9 cellular contexts compared by ENCODE assay signal in the genomic region with DNA sequence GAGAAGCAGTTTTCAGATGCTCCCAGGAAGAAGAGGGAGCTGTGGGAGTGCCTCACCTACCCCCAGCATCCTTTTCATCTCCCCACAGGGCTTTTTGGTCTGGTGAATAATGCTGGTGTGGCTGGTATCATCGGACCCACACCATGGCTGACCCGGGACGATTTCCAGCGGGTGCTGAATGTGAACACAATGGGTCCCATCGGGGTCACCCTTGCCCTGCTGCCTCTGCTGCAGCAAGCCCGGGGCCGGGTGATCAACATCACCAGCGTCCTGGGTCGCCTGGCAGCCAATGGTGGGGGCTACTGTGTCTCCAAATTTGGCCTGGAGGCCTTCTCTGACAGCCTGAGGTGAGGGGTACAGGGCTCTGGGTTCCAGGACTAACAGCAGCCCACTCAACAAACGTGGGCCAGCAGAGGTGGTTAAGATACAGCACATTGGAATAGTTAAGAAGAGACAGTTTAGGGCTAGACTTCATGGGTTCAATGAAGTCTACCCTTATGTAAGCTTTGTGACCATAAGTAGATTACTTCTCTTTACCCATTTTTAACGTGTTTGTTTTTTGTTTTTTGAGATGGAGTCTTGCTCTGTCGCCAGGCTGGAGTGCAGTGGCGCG. TPM values are rescaled to one million over a fixed set of nuclear protein-coding genes. Genes with fewer than 3 reads are reported as not detected.
DNase-seq lines count a peak whose midpoint lies in the region; ATAC-seq and TF ChIP-seq lines count a peak whose summit lies in the region.
"Had no signal": no experiment of that assay in that cellular context is flagged by ENCODE, and none has a peak within 500 bp of the region (broad histone marks: within the 10 kb centered on the region; RNA-seq: fewer than 3 reads in every experiment).

No MANE protein-coding gene starts in this region.

- DNase-seq in SK-N-SH (no peak), colonic mucosa (peak; percentile 29), neural crest cell (ENCODE audit: low read depth, low spot score) (no peak), tibial nerve (ENCODE audit: low spot score in 2 of 2) (no peak), retina (no peak), glutamatergic neuron (no peak)
- DNase-seq: activated CD4-positive, alpha-beta T cell treated with anti-CD3 and anti-CD28 coated beads for 36 hours had no signal

- H3K27ac Mint-ChIP-seq in neural crest cell (ENCODE audit: unreplicated experiment) (no peak overlapping the region), glutamatergic neuron (ENCODE audit: unreplicated experiment) (no peak overlapping the region)
- H3K27ac Mint-ChIP-seq: activated CD4-positive, alpha-beta T cell treated with anti-CD3 and anti-CD28 coated beads for 36 hours had no signal

- no peaks in the 10 kb centered on the region for H3K9me3 Mint-ChIP-seq in neural crest cell
- peaks cover 3% of the 10 kb centered on the region for H3K9me3 Mint-ChIP-seq in glutamatergic neuron (ENCODE audit: unreplicated experiment)

- H3K36me3 ChIP-seq in SK-N-SH (replicated peaks in 1 of 2; ENCODE audit: control insufficient read depth in 1 of 2, insufficient read depth in 2 of 2, low read length in 1 of 2) (peaks cover 29 to 36% of the 10 kb centered on the region in 2 experiments), colonic mucosa (no peaks in the 10 kb centered on the region), tibial nerve (peaks cover 0 to 44% (median 6%) of the 10 kb centered on the region in 3 donors)

- H3K4me3 Mint-ChIP-seq in neural crest cell (peak overlapping the region; percentile 38), glutamatergic neuron (ENCODE audit: unreplicated experiment) (no peak overlapping the region)
- H3K4me3 Mint-ChIP-seq: activated CD4-positive, alpha-beta T cell treated with anti-CD3 and anti-CD28 coated beads for 36 hours had no signal

- H3K27ac ChIP-seq in SK-N-SH (ENCODE audit: low read depth in 2 of 2, low read length in 1 of 2) (peak overlapping the region; percentile 56 to 74; a peak in 3 of 4 replicates), colonic mucosa (peak overlapping the region; percentile 99), tibial nerve (peak overlapping the region in 3 of 4 donors; percentile 89 to 94 (median 93))

- H2AFZ ChIP-seq in SK-N-SH (ENCODE audit: low read depth), result no peak overlapping the region

- POLR2A ChIA-PET in SK-N-SH (lab: Yijun Ruan, JAX), result interaction anchor here (1.4 to 1.7 kb wide), 2 partner anchors 8 to 16 kb away, joined by 4 to 6 read pairs; no protein-coding TSS in a partner anchor

- peaks cover 25 to 36% of the 10 kb centered on the region in 2 experiments for H3K4me1 ChIP-seq in SK-N-SH (ENCODE audit: control insufficient read depth in 1 of 2, insufficient read depth in 2 of 2, low read depth in 1 of 2, low read length in 1 of 2)
- peaks cover 48% of the 10 kb centered on the region for H3K4me1 ChIP-seq in colonic mucosa
- H3K4me1 ChIP-seq in tibial nerve, result peaks cover 0 to 94% (median 70%) of the 10 kb centered on the region in 4 donors

- WGBS in SK-N-SH (ENCODE audit: low lambda C conversion rate), result 87% methylated on average over 11 of the region's 14 CpGs
- 40 to 41% methylated on average over 11 to 14 of the region's 14 CpGs for WGBS in tibial nerve, 2 donors

- no peak; the same call in 2 of the 3 replicates for ATAC-seq in SK-N-SH treated with all-trans-retinoic acid at 6 μM for 48 hours
- ATAC-seq in GM18520 (IDR thresholded peaks at IDR 0.05; ENCODE audit: unreplicated experiment), result no peak
- ATAC-seq: activated CD4-positive, alpha-beta T cell treated with anti-CD3 and anti-CD28 coated beads for 36 hours had no signal

- no peak for TF ChIP-seq RAD21 in SK-N-SH (IDR thresholded peaks at IDR 0.05; ENCODE audit: low read length)

- H3K9ac ChIP-seq in SK-N-SH (no peak overlapping the region), colonic mucosa (ENCODE audit: low read depth in 2 of 2, low read length in 2 of 2) (peak overlapping the region in 1 of 2 donors; percentile 91)

- intact Hi-C loops in colonic mucosa (cut with DNase I), result loop anchor here (5.0 kb wide), 2 partner anchors 39 to 59 kb away; a partner anchor contains a TSS

- peaks cover 36% of the 10 kb centered on the region for H4K20me1 ChIP-seq in SK-N-SH (ENCODE audit: insufficient read depth)

- no peak for TF ChIP-seq CTCF in SK-N-SH (IDR thresholded peaks at IDR 0.05)
- TF ChIP-seq CTCF in colonic mucosa (IDR thresholded peaks at IDR 0.05), result no peak
- no peak for TF ChIP-seq CTCF in neural crest cell (conservative IDR thresholded peaks at IDR 0.05)
- TF ChIP-seq CTCF in tibial nerve (IDR thresholded peaks at IDR 0.05), result no peak
- no peak for TF ChIP-seq CTCF in glutamatergic neuron (IDR thresholded peaks at IDR 0.05; ENCODE audit: partially characterized antibody, unreplicated experiment)

- H3K36me3 Mint-ChIP-seq in neural crest cell (ENCODE audit: low read depth), result peaks cover 6% of the 10 kb centered on the region
- H3K36me3 Mint-ChIP-seq in glutamatergic neuron (ENCODE audit: unreplicated experiment), result peaks cover 6% of the 10 kb centered on the region

- no peak overlapping the region for H3K4me3 ChIP-seq in SK-N-SH (ENCODE audit: low read depth in 2 of 2, low read length in 1 of 2)
- no peak overlapping the region for H3K4me3 ChIP-seq in colonic mucosa
- peak overlapping the region in 1 of 4 donors; percentile 22 for H3K4me3 ChIP-seq in tibial nerve

- H3K4me1 Mint-ChIP-seq in neural crest cell (peaks cover 46% of the 10 kb centered on the region), glutamatergic neuron (ENCODE audit: low read depth, unreplicated experiment) (peaks cover 36% of the 10 kb centered on the region)

- H3K4me2 ChIP-seq in SK-N-SH, result peak overlapping the region; percentile 66; the same call in 1 of the 2 replicates

- H3K79me2 ChIP-seq in SK-N-SH (ENCODE audit: insufficient read depth), result peaks cover 23% of the 10 kb centered on the region

- CTCF ChIA-PET in SK-N-SH (lab: Yijun Ruan, JAX), result interaction anchor here (0.6 to 11.2 kb wide), 15 partner anchors 9 to 542 kb away, joined by 3 to 202 read pairs (median 6); a partner anchor contains a TSS

- peaks cover 58% of the 10 kb centered on the region for H3F3A ChIP-seq in SK-N-SH (replicated peaks; ENCODE audit: insufficient read depth)

- H3K27me3 Mint-ChIP-seq in neural crest cell (ENCODE audit: low read depth) (no peaks in the 10 kb centered on the region), glutamatergic neuron (ENCODE audit: unreplicated experiment) (peaks cover 5% of the 10 kb centered on the region)
- H3K27me3 Mint-ChIP-seq: activated CD4-positive, alpha-beta T cell treated with anti-CD3 and anti-CD28 coated beads for 36 hours had no signal

- no peak for TF ChIP-seq POLR2A in tibial nerve (IDR thresholded peaks at IDR 0.05)

- no peaks in the 10 kb centered on the region for H3K27me3 ChIP-seq in SK-N-SH (ENCODE audit: insufficient read depth)
- H3K27me3 ChIP-seq in colonic mucosa, result no peaks in the 10 kb centered on the region
- no peaks in the 10 kb centered on the region for H3K27me3 ChIP-seq in tibial nerve

- TF ChIP-seq EP300 in SK-N-SH (IDR thresholded peaks at IDR 0.05; ENCODE audit: borderline replicate concordance in 1 of 2, low read depth in 1 of 2, low read length in 1 of 2), result no peak
- TF ChIP-seq EP300 in tibial nerve (IDR thresholded peaks at IDR 0.05), result no peak

- no peaks in the 10 kb centered on the region for H3K9me2 ChIP-seq in SK-N-SH

- H3K9me3 ChIP-seq in SK-N-SH (no peaks in the 10 kb centered on the region), colonic mucosa (no peaks in the 10 kb centered on the region), tibial nerve (no peaks in the 10 kb centered on the region)

TF ChIP-seq in SK-N-SH treated with all-trans-retinoic acid at 6 μM for 48 hours, 23 proteins besides CTCF, POLR2A, EP300 and RAD21 (continues in another document):
- TF ChIP-seq CSDC2 (CRISPR knock-in tag; IDR thresholded peaks at IDR 0.05) (no peak), SNAI2 (CRISPR knock-in tag; IDR thresholded peaks at IDR 0.05) (no peak), TOX (CRISPR knock-in tag; IDR thresholded peaks at IDR 0.05; ENCODE audit: borderline replicate concordance) (no peak), ISL1 (CRISPR knock-in tag; IDR thresholded peaks at IDR 0.05) (no peak), ZNF70 (CRISPR knock-in tag; IDR thresholded peaks at IDR 0.05) (no peak), RARB (CRISPR knock-in tag; IDR thresholded peaks at IDR 0.05) (no peak), OSR1 (CRISPR knock-in tag; IDR thresholded peaks at IDR 0.05) (no peak)

RNA-seq across cellular contexts. Expression of a gene that starts 1.5 kb away (rescaled TPM):
- 5.2 and 5.4 TPM in 2 replicates for polyA plus RNA-seq in SK-N-SH (2012; rRNA removed)
- polyA plus RNA-seq in SK-N-SH (2012; cell fraction: cytosol; rRNA removed), result 1.6 and 1.7 TPM in 2 replicates
- polyA plus RNA-seq in SK-N-SH (2012; cell fraction: nucleus; rRNA removed), result 46.0 and 49.7 TPM in 2 replicates
- 10 to 100 TPM; 22.6 to 29.6 TPM for total RNA-seq in colonic mucosa
- 10.4 and 14.2 TPM in 2 replicates for total RNA-seq in neural crest cell
- total RNA-seq in tibial nerve, result 10 to 100 TPM; 28.0 to 54.6 (median 38.4) TPM
- 6.6 TPM for total RNA-seq in glutamatergic neuron (ENCODE audit: unreplicated experiment)

RNA-seq across cellular contexts. Expression of a gene that starts 5.9 kb away (rescaled TPM):
- 277 and 331 TPM in 2 replicates for polyA plus RNA-seq in SK-N-SH (2012; rRNA removed)
- 243 and 313 TPM in 2 replicates for polyA plus RNA-seq in SK-N-SH (2012; cell fraction: cytosol; rRNA removed)
- 89.7 and 130 TPM in 2 replicates for polyA plus RNA-seq in SK-N-SH (2012; cell fraction: nucleus; rRNA removed)
- total RNA-seq in colonic mucosa (100 to 1,000 TPM; 214 to 242 TPM), neural crest cell (105 and 111 TPM in 2 replicates), tibial nerve (100 to 1,000 TPM; 212 to 322 (median 264) TPM), glutamatergic neuron (ENCODE audit: unreplicated experiment) (71.2 TPM)

RNA-seq across cellular contexts. Expression of a gene that starts 7.1 kb away (rescaled TPM):
- 1,022 and 1,465 TPM in 2 replicates for polyA plus RNA-seq in SK-N-SH (2012; rRNA removed)
- polyA plus RNA-seq in SK-N-SH (2012; cell fraction: cytosol; rRNA removed), result 1,236 and 1,638 TPM in 2 replicates
- polyA plus RNA-seq in SK-N-SH (2012; cell fraction: nucleus; rRNA removed), result 454 and 623 TPM in 2 replicates
- total RNA-seq in colonic mucosa (1,000 to 10,000 TPM in 1 of 2 donors, 100 to 1,000 TPM in 1; 707 to 1,094 TPM), neural crest cell (535 and 560 TPM in 2 replicates), tibial nerve (100 to 1,000 TPM; 478 to 624 (median 544) TPM), glutamatergic neuron (ENCODE audit: unreplicated experiment) (619 TPM)

RNA-seq across cellular contexts. Expression of a gene that starts 14.0 kb away (rescaled TPM):
- 17.6 and 19.7 TPM in 2 replicates for polyA plus RNA-seq in SK-N-SH (2012; rRNA removed)
- polyA plus RNA-seq in SK-N-SH (2012; cell fraction: cytosol; rRNA removed), result 7.3 and 9.1 TPM in 2 replicates
- polyA plus RNA-seq in SK-N-SH (2012; cell fraction: nucleus; rRNA removed), result 71.0 and 80.7 TPM in 2 replicates
- total RNA-seq in colonic mucosa (10 to 100 TPM; 10.8 to 64.4 TPM), neural crest cell (57.9 and 63.7 TPM in 2 replicates), tibial nerve (100 to 1,000 TPM; 118 to 192 (median 146) TPM), glutamatergic neuron (ENCODE audit: unreplicated experiment) (156 TPM)

RNA-seq across cellular contexts. Expression of a gene that starts 21.2 kb away (rescaled TPM):
- 6.9 and 9.4 TPM in 2 replicates for polyA plus RNA-seq in SK-N-SH (2012; rRNA removed)
- polyA plus RNA-seq in SK-N-SH (2012; cell fraction: cytosol; rRNA removed), result 5.3 and 8.8 TPM in 2 replicates
- polyA plus RNA-seq in SK-N-SH (2012; cell fraction: nucleus; rRNA removed), result 7.2 and 8.0 TPM in 2 replicates
- total RNA-seq in colonic mucosa (1 to 10 TPM; 3.2 to 3.7 TPM), neural crest cell (66.6 and 67.0 TPM in 2 replicates), tibial nerve (1 to 10 TPM; 1.8 to 5.7 (median 4.0) TPM), glutamatergic neuron (ENCODE audit: unreplicated experiment) (52.4 TPM)
